ENCODE assay signal across 13 cellular contexts in genomic region chr22:19958083-19959042, GRCh38. TPM values are rescaled to one million over a fixed set of nuclear protein-coding genes. Genes with fewer than 3 reads are reported as not detected.
DNase-seq lines count a peak whose midpoint lies in the region; FAIRE-seq and TF ChIP-seq lines count a peak whose summit lies in the region.
"Had no signal": no experiment of that assay in that cellular context is flagged by ENCODE, and none has a peak within 500 bp of the region (broad histone marks: within the 10 kb centered on the region; RNA-seq: fewer than 3 reads in every experiment).

No MANE protein-coding gene starts in this region.

- H3K27ac ChIP-seq in 22Rv1, result peak overlapping the region; percentile 100
- no peak overlapping the region for H3K27ac ChIP-seq in OCI-LY1 (ENCODE audit: low read depth, low read length, poor library complexity, severe bottlenecking)

- no peaks in the 10 kb centered on the region for H4K20me1 ChIP-seq in OCI-LY1 (ENCODE audit: insufficient read depth, low read length)

- no peak overlapping the region for H2AFZ ChIP-seq in OCI-LY1 (ENCODE audit: low read length)

- H3K79me2 ChIP-seq in OCI-LY1 (ENCODE audit: insufficient read depth, low read length), result no peaks in the 10 kb centered on the region

- TF ChIP-seq CTCF in 22Rv1 (IDR thresholded peaks at IDR 0.05), result no peak
- TF ChIP-seq CTCF in OCI-LY1 (IDR thresholded peaks at IDR 0.05; ENCODE audit: low read length), result no peak
- no peak for TF ChIP-seq CTCF in neural crest cell (conservative IDR thresholded peaks at IDR 0.05)

- no peaks in the 10 kb centered on the region for H3K9me3 Mint-ChIP-seq in neural crest cell
- no peaks in the 10 kb centered on the region for H3K9me3 Mint-ChIP-seq in activated T-helper 1 cell treated with anti-CD3 and anti-CD28 coated beads, Interleukin-12 subunit alpha, Interleukin-12 subunit beta, Interleukin-2, Interleukin-4 antibody, amounts not matched to agents 30 ng/mL and 10 ng/mL and 1 ng/mL, durations not matched to agents 14 hours and 24 hours and 36 hours
- H3K9me3 Mint-ChIP-seq: activated T-cell treated with anti-CD3 and anti-CD28 coated beads, Interleukin-2, amount 50 U/mL, for 4 hours; memory B cell; T-helper 2 cell treated with Interferon-gamma antibody and Interleukin-4, amounts not matched to agents 5 μg/mL and 100 μg/mL, for 36 hours had no signal

- DNase-seq in fibroblast of peridontal ligament (ENCODE audit: extremely low read depth) (peak; percentile 84), neural crest cell (ENCODE audit: low read depth, low spot score) (no peak), Kasumi-1 (lab: John Stamatoyannopoulos, UW) (no peak), NCI-H128 (lab: John Stamatoyannopoulos, UW; ENCODE audit: unreplicated experiment) (no peak), HTR-8/SVneo (ENCODE audit: insufficient read length, low spot score) (no peak)
- DNase-seq in activated T-helper 1 cell treated with anti-CD3 and anti-CD28 coated beads, Interleukin-12 subunit alpha, Interleukin-12 subunit beta, Interleukin-2, Interleukin-4 antibody, amounts not matched to agents 30 ng/mL and 10 ng/mL and 1 ng/mL, durations not matched to agents 14 hours and 24 hours and 36 hours (ENCODE audit: low spot score), result no peak
- DNase-seq: activated T-cell treated with anti-CD3 and anti-CD28 coated beads, Interleukin-2, amount 50 U/mL, for 4 hours; dorsolateral prefrontal cortex; KBM-7 had no signal

- H3F3A ChIP-seq in OCI-LY1 (ENCODE audit: insufficient read depth, low read length), result no peaks in the 10 kb centered on the region

- H3K27ac Mint-ChIP-seq in neural crest cell (ENCODE audit: unreplicated experiment), result no peak overlapping the region
- H3K27ac Mint-ChIP-seq in activated T-helper 1 cell treated with anti-CD3 and anti-CD28 coated beads, Interleukin-12 subunit alpha, Interleukin-12 subunit beta, Interleukin-2, Interleukin-4 antibody, amounts not matched to agents 30 ng/mL and 10 ng/mL and 1 ng/mL, durations not matched to agents 14 hours and 24 hours and 36 hours, result no peak overlapping the region
- H3K27ac Mint-ChIP-seq: memory B cell; T-helper 2 cell treated with Interferon-gamma antibody and Interleukin-4, amounts not matched to agents 5 μg/mL and 100 μg/mL, for 36 hours had no signal

- H3K36me3 Mint-ChIP-seq in neural crest cell (ENCODE audit: low read depth), result no peaks in the 10 kb centered on the region
- no peaks in the 10 kb centered on the region for H3K36me3 Mint-ChIP-seq in activated T-helper 1 cell treated with anti-CD3 and anti-CD28 coated beads, Interleukin-12 subunit alpha, Interleukin-12 subunit beta, Interleukin-2, Interleukin-4 antibody, amounts not matched to agents 30 ng/mL and 10 ng/mL and 1 ng/mL, durations not matched to agents 14 hours and 24 hours and 36 hours (ENCODE audit: low read depth)

- no peak overlapping the region for H3K9ac ChIP-seq in OCI-LY1 (ENCODE audit: low read length)

- H3K4me3 Mint-ChIP-seq in neural crest cell, result peak overlapping the region; percentile 67
- no peak overlapping the region for H3K4me3 Mint-ChIP-seq in activated T-helper 1 cell treated with anti-CD3 and anti-CD28 coated beads, Interleukin-12 subunit alpha, Interleukin-12 subunit beta, Interleukin-2, Interleukin-4 antibody, amounts not matched to agents 30 ng/mL and 10 ng/mL and 1 ng/mL, durations not matched to agents 14 hours and 24 hours and 36 hours
- H3K4me3 Mint-ChIP-seq: activated T-cell treated with anti-CD3 and anti-CD28 coated beads, Interleukin-2, amount 50 U/mL, for 4 hours; memory B cell; T-helper 2 cell treated with Interferon-gamma antibody and Interleukin-4, amounts not matched to agents 5 μg/mL and 100 μg/mL, for 36 hours had no signal

- H3K4me3 ChIP-seq in OCI-LY1 (ENCODE audit: low read depth, low read length, poor library complexity, severe bottlenecking), result peak overlapping the region; percentile 39

- H3K27me3 Mint-ChIP-seq in neural crest cell (ENCODE audit: low read depth), result no peaks in the 10 kb centered on the region
- no peaks in the 10 kb centered on the region for H3K27me3 Mint-ChIP-seq in activated T-helper 1 cell treated with anti-CD3 and anti-CD28 coated beads, Interleukin-12 subunit alpha, Interleukin-12 subunit beta, Interleukin-2, Interleukin-4 antibody, amounts not matched to agents 30 ng/mL and 10 ng/mL and 1 ng/mL, durations not matched to agents 14 hours and 24 hours and 36 hours (ENCODE audit: insufficient read depth)
- H3K27me3 Mint-ChIP-seq: memory B cell had no signal

- H3K4me1 ChIP-seq in OCI-LY1 (ENCODE audit: insufficient read depth, low read length, severe bottlenecking), result peaks cover 13% of the 10 kb centered on the region

- no peak for FAIRE-seq in HTR-8/SVneo (lab: Jason Lieb, UNC)

- H3K9me2 ChIP-seq in OCI-LY1 (ENCODE audit: low read depth, low read length), result no peaks in the 10 kb centered on the region

- no peaks in the 10 kb centered on the region for H3K27me3 ChIP-seq in OCI-LY1 (ENCODE audit: insufficient read depth, low read length)
- H3K27me3 ChIP-seq: dorsolateral prefrontal cortex had no signal

- intact Hi-C loops in activated T-helper 1 cell treated with anti-CD3 and anti-CD28 coated beads, Interleukin-12 subunit alpha, Interleukin-12 subunit beta, Interleukin-2, Interleukin-4 antibody, amounts not matched to agents 30 ng/mL and 10 ng/mL and 1 ng/mL, durations not matched to agents 14 hours and 24 hours and 36 hours (cut with micrococcal nuclease), result no loop called here

- peaks cover 32% of the 10 kb centered on the region for H3K4me1 Mint-ChIP-seq in neural crest cell
- peaks cover 7% of the 10 kb centered on the region for H3K4me1 Mint-ChIP-seq in activated T-helper 1 cell treated with anti-CD3 and anti-CD28 coated beads, Interleukin-12 subunit alpha, Interleukin-12 subunit beta, Interleukin-2, Interleukin-4 antibody, amounts not matched to agents 30 ng/mL and 10 ng/mL and 1 ng/mL, durations not matched to agents 14 hours and 24 hours and 36 hours (ENCODE audit: low read depth)

- H3K36me3 ChIP-seq in OCI-LY1 (ENCODE audit: insufficient read depth, low read length), result peaks cover 5% of the 10 kb centered on the region; the same call in 1 of the 2 replicates

- no peaks in the 10 kb centered on the region for H3K9me3 ChIP-seq in OCI-LY1 (ENCODE audit: low read length)

- H3K4me2 ChIP-seq in OCI-LY1 (ENCODE audit: low read length), result peak overlapping the region; percentile 59; the same call in 1 of the 2 replicates

RNA-seq across cellular contexts. Expression of gene TXNRD2, which starts 16.7 kb away (rescaled TPM):
- total RNA-seq in neural crest cell, result 21.7 and 22.2 TPM in 2 replicates
- 19.0 and 20.0 TPM in 2 replicates for total RNA-seq in activated T-helper 1 cell treated with anti-CD3 and anti-CD28 coated beads, Interleukin-12 subunit alpha, Interleukin-12 subunit beta, Interleukin-2, Interleukin-4 antibody, amounts not matched to agents 30 ng/mL and 10 ng/mL and 1 ng/mL, durations not matched to agents 14 hours and 24 hours and 36 hours

RNA-seq across cellular contexts. Expression of gene COMT, which starts 16.8 kb away (rescaled TPM):
- total RNA-seq in neural crest cell, result 70.9 and 86.4 TPM in 2 replicates
- total RNA-seq in activated T-helper 1 cell treated with anti-CD3 and anti-CD28 coated beads, Interleukin-12 subunit alpha, Interleukin-12 subunit beta, Interleukin-2, Interleukin-4 antibody, amounts not matched to agents 30 ng/mL and 10 ng/mL and 1 ng/mL, durations not matched to agents 14 hours and 24 hours and 36 hours, result 99.4 and 112 TPM in 2 replicates

RNA-seq across cellular contexts. Expression of gene ARVCF, which starts 58.3 kb away (rescaled TPM):
- total RNA-seq in neural crest cell, result 93.5 and 105 TPM in 2 replicates
- 2.4 and 3.1 TPM in 2 replicates for total RNA-seq in activated T-helper 1 cell treated with anti-CD3 and anti-CD28 coated beads, Interleukin-12 subunit alpha, Interleukin-12 subunit beta, Interleukin-2, Interleukin-4 antibody, amounts not matched to agents 30 ng/mL and 10 ng/mL and 1 ng/mL, durations not matched to agents 14 hours and 24 hours and 36 hours

Comparison
In these comparisons a context has a peak if more than half of its experiments do, and no peak if none do; other contexts are left out.
1. RNA of gene ARVCF, which starts 58.3 kb away (total RNA-seq): 93.5 to 105 TPM in neural crest cell; 2.4 to 3.1 TPM in activated T-helper 1 cell treated with anti-CD3 and anti-CD28 coated beads, Interleukin-12 subunit alpha, Interleukin-12 subunit beta, Interleukin-2, Interleukin-4 antibody, amounts not matched to agents 30 ng/mL and 10 ng/mL and 1 ng/mL, durations not matched to agents 14 hours and 24 hours and 36 hours; every median in the first group is over 10 times any median in the second.